In genomic region chr11:92131289-92131890, GRCh38 we compare ENCODE assay signal across 25 cellular contexts.
DNase-seq lines count a peak whose midpoint lies in the region; ATAC-seq and TF ChIP-seq lines count a peak whose summit lies in the region.
"Had no signal": no experiment of that assay in that cellular context is flagged by ENCODE, and none has a peak within 500 bp of the region (broad histone marks: within the 10 kb centered on the region; RNA-seq: fewer than 3 reads in every experiment).

No MANE protein-coding gene starts in this region.

- no peak for TF ChIP-seq CTCF in AG10803 (conservative IDR thresholded peaks at IDR 0.05; ENCODE audit: low read length)
- TF ChIP-seq CTCF in choroid plexus epithelial cell (conservative IDR thresholded peaks at IDR 0.05; ENCODE audit: low read depth, low read length), result no peak
- no peak for TF ChIP-seq CTCF in omental fat pad (IDR thresholded peaks at IDR 0.05)

- ATAC-seq in omental fat pad (ENCODE audit: low FRiP score), result peak; percentile 51
- no peak for ATAC-seq in GM18519 (IDR thresholded peaks at IDR 0.05; ENCODE audit: low FRiP score, unreplicated experiment)
- ATAC-seq: activated CD8-positive, alpha-beta T cell treated with anti-CD3 and anti-CD28 coated beads, Interleukin-2, amount 10 ng/mL, durations not matched to agents 7 days and 5 days had no signal

- peak; percentile 66 for DNase-seq in AG10803 (ENCODE audit: low read depth)
- DNase-seq in NCI-H226, result peak; percentile 70
- DNase-seq in choroid plexus epithelial cell (ENCODE audit: low read depth), result peak; percentile 4
- DNase-seq in omental fat pad (ENCODE audit: low spot score), result no peak
- no peak for DNase-seq in NCI-H1105 treated with DMSO at 0.1 percent for 48 hours (lab: John Stamatoyannopoulos, UW)
- DNase-seq in NCI-H1694 treated with DMSO at 0.1 percent for 48 hours (lab: John Stamatoyannopoulos, UW), result no peak
- no peak for DNase-seq in NAMALWA (ENCODE audit: low spot score)
- DNase-seq: activated CD4-positive, CD25-positive, alpha-beta regulatory T cell; activated CD8-positive, alpha-beta T cell treated with anti-CD3 and anti-CD28 coated beads, Interleukin-2, amount 10 ng/mL, durations not matched to agents 7 days and 5 days; activated naive CD4-positive, alpha-beta T cell treated with anti-CD3 and anti-CD28 coated beads for 36 hours; activated T-cell treated with anti-CD3 and anti-CD28 coated beads, Interleukin-2, amount 50 U/mL, for 1 hour; aorta; CD4-positive, alpha-beta T cell; DMS 273 treated with DMSO at 0.1 percent for 48 hours; effector CD8-positive, alpha-beta T cell; esophagus squamous epithelium; H7; Karpas-422; NCI-H1092 treated with DMSO at 0.1 percent for 48 hours; NCI-H2081 treated with DMSO at 0.1 percent for 48 hours; retina; RPMI8226; stimulated activated CD8-positive, alpha-beta memory T cell treated with anti-CD3 and anti-CD28 coated beads, Interleukin-4, amount 100 ng/mL, for 48 hours; T1000 had no signal

- H3K4me3 ChIP-seq in AG10803 (ENCODE audit: low read length) (no peak overlapping the region), choroid plexus epithelial cell (ENCODE audit: low read depth, low read length) (no peak overlapping the region)
- H3K4me3 ChIP-seq: esophagus squamous epithelium had no signal

Comparison
In these comparisons a context has a peak if more than half of its experiments do, and no peak if none do; other contexts are left out.
1. DNase-seq: peak in AG10803 (single experiment), NCI-H226 (single experiment) and choroid plexus epithelial cell (single experiment); none in omental fat pad (single experiment), NCI-H1105 treated with DMSO at 0.1 percent for 48 hours (single experiment), NCI-H1694 treated with DMSO at 0.1 percent for 48 hours (single experiment) and NAMALWA (single experiment).